31 cellular contexts compared by ENCODE assay signal in genomic region chr6:1365701-1366100, GRCh38. TPM values are rescaled to one million over a fixed set of nuclear protein-coding genes. Genes with fewer than 3 reads are reported as not detected.
"Had no signal": no experiment of that assay in that cellular context is flagged by ENCODE, and none has a peak within 500 bp of the region (broad histone marks: within the 10 kb centered on the region; RNA-seq: fewer than 3 reads in every experiment).

No MANE protein-coding gene starts in this region.

- H3K4me1 ChIP-seq: foreskin keratinocyte, heart right ventricle had no signal

- H3K36me3 ChIP-seq: heart right ventricle, left ventricle myocardium inferior, neutrophil had no signal

- DNase-seq: activated CD4-positive, alpha-beta memory T cell treated with anti-CD3 and anti-CD28 coated beads for 36 hours; activated CD4-positive, alpha-beta T cell treated with anti-CD3 and anti-CD28 coated beads, Interleukin-2, amount 10 ng/mL, durations not matched to agents 24 days and 14 days; activated CD4-positive, CD25-positive, alpha-beta regulatory T cell treated with anti-CD3 and anti-CD28 coated beads, Interleukin-2, amount 50 U/mL, for 72 hours; activated CD8-positive, alpha-beta memory T cell treated with anti-CD3 and anti-CD28 coated beads, Interleukin-2, amount 50 U/mL, for 4 hours; activated effector memory CD4-positive, alpha-beta T cell treated with anti-CD3 and anti-CD28 coated beads, Interleukin-2, amount 50 U/mL, for 16 hours; activated naive CD4-positive, alpha-beta T cell treated with anti-CD3 and anti-CD28 coated beads, Interleukin-2, amount 10 ng/mL, durations not matched to agents 7 days and 5 days; activated naive CD8-positive, alpha-beta T cell treated with anti-CD3 and anti-CD28 coated beads, Interleukin-2, amount 10 ng/mL, durations not matched to agents 7 days and 5 days; activated T-cell treated with anti-CD3 and anti-CD28 coated beads, Interleukin-2, amount 50 U/mL, for 1 hour; amniotic stem cell; central memory CD4-positive, alpha-beta T cell; dermis blood vessel endothelial cell; effector CD4-positive, alpha-beta T cell; foreskin keratinocyte; heart right ventricle; left ventricle myocardium inferior; mammary epithelial cell; naive B cell; nephron progenitor cell; stimulated activated CD4-positive, alpha-beta T cell treated with anti-CD3 and anti-CD28 coated beads, Interleukin-4, amount 100 ng/mL, for 24 hours; substantia nigra; T-helper 2 cell had no signal

- H3K4me3 ChIP-seq: heart right ventricle, left ventricle myocardium inferior, skin epidermis had no signal

- H3K9me3 ChIP-seq: neutrophil had no signal

- ATAC-seq: foreskin keratinocyte; heart right ventricle; sciatic nerve; stimulated activated effector memory CD8-positive, alpha-beta T cell treated with anti-CD3 and anti-CD28 coated beads, Interleukin-12 subunit alpha, Interleukin-12 subunit beta, amount 100 ng/mL, for 72 hours had no signal

- H3K27ac ChIP-seq: epithelial cell of prostate, foreskin keratinocyte, heart right ventricle, left ventricle myocardium inferior, neutrophil had no signal

RNA-seq across cellular contexts. Expression of gene FOXF2, which starts 23.7 kb away (rescaled TPM):
- total RNA-seq: activated CD4-positive, alpha-beta memory T cell treated with anti-CD3 and anti-CD28 coated beads for 36 hours; activated CD4-positive, alpha-beta T cell treated with anti-CD3 and anti-CD28 coated beads, Interleukin-2, amount 10 ng/mL, durations not matched to agents 24 days and 14 days; activated CD8-positive, alpha-beta memory T cell treated with anti-CD3 and anti-CD28 coated beads for 36 hours; activated naive CD8-positive, alpha-beta T cell treated with anti-CD3 and anti-CD28 coated beads, Interleukin-2, amount 10 ng/mL, durations not matched to agents 7 days and 5 days; activated T-helper 1 cell treated with anti-CD3 and anti-CD28 coated beads, Interleukin-12 subunit alpha, Interleukin-12 subunit beta, Interleukin-2, Interleukin-4 antibody, amounts not matched to agents 30 ng/mL and 10 ng/mL and 1 ng/mL, durations not matched to agents 14 hours and 24 hours and 36 hours; dermis blood vessel endothelial cell; glomerular endothelial cell; mammary epithelial cell had no signal

RNA-seq across cellular contexts. Expression of gene FOXQ1, which starts 53.8 kb away (rescaled TPM):
- total RNA-seq: activated CD4-positive, alpha-beta memory T cell treated with anti-CD3 and anti-CD28 coated beads for 36 hours; activated CD4-positive, alpha-beta T cell treated with anti-CD3 and anti-CD28 coated beads, Interleukin-2, amount 10 ng/mL, durations not matched to agents 24 days and 14 days; activated CD8-positive, alpha-beta memory T cell treated with anti-CD3 and anti-CD28 coated beads for 36 hours; activated naive CD8-positive, alpha-beta T cell treated with anti-CD3 and anti-CD28 coated beads, Interleukin-2, amount 10 ng/mL, durations not matched to agents 7 days and 5 days; activated T-helper 1 cell treated with anti-CD3 and anti-CD28 coated beads, Interleukin-12 subunit alpha, Interleukin-12 subunit beta, Interleukin-2, Interleukin-4 antibody, amounts not matched to agents 30 ng/mL and 10 ng/mL and 1 ng/mL, durations not matched to agents 14 hours and 24 hours and 36 hours; dermis blood vessel endothelial cell; glomerular endothelial cell; heart right ventricle; left ventricle myocardium inferior; osteocyte; posterior vena cava had no signal
- polyA plus RNA-seq: heart right ventricle had no signal
